In genomic region chr7:101647876-101648275, GRCh38 we compare ENCODE assay signal across 18 cellular contexts. TPM values are rescaled to one million over a fixed set of nuclear protein-coding genes. Genes with fewer than 3 reads are reported as not detected.
"Had no signal": no experiment of that assay in that cellular context is flagged by ENCODE, and none has a peak within 500 bp of the region (broad histone marks: within the 10 kb centered on the region; RNA-seq: fewer than 3 reads in every experiment).

No MANE protein-coding gene starts in this region.

RNA-seq across cellular contexts. Expression of gene MYL10, which starts 18.8 kb away (rescaled TPM):
- total RNA-seq: activated naive CD4-positive, alpha-beta T cell treated with anti-CD3 and anti-CD28 coated beads for 36 hours; activated naive CD4-positive, alpha-beta T cell treated with anti-CD3 and anti-CD28 coated beads, Interleukin-2, amount 50 U/mL, for 72 hours; activated naive CD8-positive, alpha-beta T cell treated with anti-CD3 and anti-CD28 coated beads for 36 hours; activated naive CD8-positive, alpha-beta T cell treated with anti-CD3 and anti-CD28 coated beads, Interleukin-2, amount 10 ng/mL, durations not matched to agents 7 days and 5 days; activated T-cell treated with anti-CD3 and anti-CD28 coated beads, Interleukin-2, amount 50 U/mL, for 4 hours; activated T-cell treated with anti-CD3 and anti-CD28 coated beads, Interleukin-2, amount 50 U/mL, for 72 hours; activated T-helper 1 cell treated with anti-CD3 and anti-CD28 coated beads, Interleukin-12 subunit alpha, Interleukin-12 subunit beta, Interleukin-2, Interleukin-4 antibody, amounts not matched to agents 30 ng/mL and 10 ng/mL and 1 ng/mL, durations not matched to agents 14 hours and 24 hours and 36 hours; activated T-helper 17 cell treated with anti-CD3 and anti-CD28 coated beads, Interleukin-2, amount 50 U/mL, for 72 hours; activated T-helper 2 cell treated with anti-CD3 and anti-CD28 coated beads, Interferon-gamma antibody, Interleukin-2, Interleukin-4, amounts not matched to agents 10 μg/mL and 5 μg/mL and 100 μg/mL, durations not matched to agents 14 hours and 24 hours and 36 hours; adrenal gland; aorta; ascending aorta; body of pancreas; breast epithelium; bronchial epithelial cell; cardiac muscle cell; cardiac septum had no signal
- polyA plus RNA-seq: adipose tissue, adrenal gland, aorta, cardiac muscle cell had no signal
